8 cellular contexts compared by ENCODE assay signal in the genomic region with DNA sequence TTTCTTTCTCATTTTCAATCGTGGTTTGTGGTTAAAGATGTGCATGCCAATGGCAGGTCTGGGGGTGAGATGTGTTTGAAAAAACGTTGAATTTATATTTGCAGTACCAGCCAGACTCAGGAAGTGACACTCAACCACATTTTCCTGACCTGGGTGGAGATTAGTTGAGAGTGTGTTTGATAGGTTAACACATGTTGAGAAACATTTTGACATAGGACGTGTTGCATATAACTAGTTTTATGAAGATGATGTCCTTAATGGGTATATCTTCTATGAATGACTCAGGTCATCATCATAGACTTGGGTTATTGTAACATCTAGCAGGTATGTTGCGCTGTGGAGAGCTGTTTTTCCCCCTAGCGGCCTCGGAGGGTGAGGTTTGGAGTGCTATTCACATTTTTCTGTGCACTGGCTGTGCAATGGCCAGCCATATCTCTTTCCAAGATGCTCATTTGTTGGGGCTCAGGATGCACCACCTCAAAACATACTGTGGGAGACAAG. TPM values are rescaled to one million over a fixed set of nuclear protein-coding genes. Genes with fewer than 3 reads are reported as not detected.
DNase-seq lines count a peak whose midpoint lies in the region; ATAC-seq and TF ChIP-seq lines count a peak whose summit lies in the region.

No MANE protein-coding gene starts in this region.

- H3K4me1 ChIP-seq in endodermal cell (ENCODE audit: control insufficient read depth, insufficient read depth, low read length), result no peaks in the 10 kb centered on the region

- no peaks in the 10 kb centered on the region for H3K9me3 Mint-ChIP-seq in endodermal cell

- WGBS in endodermal cell (ENCODE audit: insufficient coverage in 1 of 2, insufficient read length in 1 of 2), 2 experiments, result 72 to 95% methylated on average over 3 to 6 of the region's 6 CpGs

- H3K36me3 ChIP-seq in endodermal cell (ENCODE audit: control insufficient read depth, insufficient read depth, low read length), result no peaks in the 10 kb centered on the region

- H3K36me3 Mint-ChIP-seq in endodermal cell (ENCODE audit: low read depth), result no peaks in the 10 kb centered on the region

- H3K4me3 Mint-ChIP-seq in endodermal cell, result no peak overlapping the region

- no peaks in the 10 kb centered on the region for H3K9me3 ChIP-seq in endodermal cell (ENCODE audit: control insufficient read depth, low read length)

- H3K27ac ChIP-seq in endodermal cell (ENCODE audit: low read depth, low read length), result no peak overlapping the region

- peak overlapping the region; percentile 46 for H3K4me3 ChIP-seq in Jurkat, Clone E6-1 (ENCODE audit: low read length)
- no peak overlapping the region for H3K4me3 ChIP-seq in endodermal cell (ENCODE audit: low read length)

- ATAC-seq in GM21717 (IDR thresholded peaks at IDR 0.05; ENCODE audit: unreplicated experiment), result peak; percentile 84

- DNase-seq in ELR (ENCODE audit: low read depth) (peak; percentile 85), endodermal cell (no peak), NCI-H345 (lab: John Stamatoyannopoulos, UW) (no peak), pons (ENCODE audit: low spot score) (no peak)
- DNase-seq in Jurkat, Clone E6-1 (ENCODE audit: low read depth, low spot score), result peak; percentile 97
- DNase-seq in activated CD4-positive, alpha-beta T cell treated with anti-CD3 and anti-CD28 coated beads for 24 hours (ENCODE audit: low read depth in 2 of 2), result peak; percentile 47 to 66
- DNase-seq in stimulated activated CD8-positive, alpha-beta memory T cell treated with anti-CD3 and anti-CD28 coated beads, Interleukin-7, amount 100 ng/mL, for 1 hour (ENCODE audit: low read depth in 2 of 2), result peak; percentile 31 to 40

- H3K27me3 ChIP-seq in endodermal cell (ENCODE audit: control insufficient read depth, insufficient read depth, low read length, poor library complexity, severe bottlenecking), result no peaks in the 10 kb centered on the region

- peak; percentile 37 for TF ChIP-seq CTCF in endodermal cell (conservative IDR thresholded peaks at IDR 0.05)

- no peak overlapping the region for H3K27ac Mint-ChIP-seq in endodermal cell

- no peak overlapping the region for H3K9ac ChIP-seq in endodermal cell (ENCODE audit: extremely low read depth, low read length, poor library complexity, severe bottlenecking)

- no peaks in the 10 kb centered on the region for H3K4me1 Mint-ChIP-seq in endodermal cell

- H3K27me3 Mint-ChIP-seq in endodermal cell (ENCODE audit: insufficient read depth), result no peaks in the 10 kb centered on the region

RNA-seq across cellular contexts. Expression of a gene that starts 21.7 kb away (rescaled TPM):
- polyA plus RNA-seq in Jurkat, Clone E6-1 (2012; ENCODE audit: insufficient read depth, insufficient read length), result 24.4 TPM
- total RNA-seq in endodermal cell, result under 1 TPM in 1 of 2 donors, not detected in 1; 0.11 TPM
- polyA plus RNA-seq in endodermal cell (2013, experiment 1 of 2), result 0.04 TPM
- polyA plus RNA-seq in endodermal cell (2013, experiment 2 of 2), result 0.04 TPM

RNA-seq across cellular contexts. Expression of a gene that starts 53.5 kb away (rescaled TPM):
- 6.9 TPM for polyA plus RNA-seq in Jurkat, Clone E6-1 (2012; ENCODE audit: insufficient read depth, insufficient read length)
- total RNA-seq in endodermal cell, result under 1 TPM; 0.44 to 0.53 TPM
- polyA plus RNA-seq in endodermal cell (2013, experiment 1 of 2), result 0.85 TPM
- polyA plus RNA-seq in endodermal cell (2013, experiment 2 of 2), result 0.87 TPM

Comparison
In these comparisons a context has a peak if more than half of its experiments do, and no peak if none do; other contexts are left out.
1. DNase-seq: peak in ELR (single experiment), Jurkat, Clone E6-1 (single experiment), activated CD4-positive, alpha-beta T cell treated with anti-CD3 and anti-CD28 coated beads for 24 hours (2 of 2) and stimulated activated CD8-positive, alpha-beta memory T cell treated with anti-CD3 and anti-CD28 coated beads, Interleukin-7, amount 100 ng/mL, for 1 hour (2 of 2); none in endodermal cell (single experiment), NCI-H345 (single experiment) and pons (single experiment).